In genomic region chr12:104799458-104799857, GRCh38 we compare ENCODE assay signal across 17 cellular contexts.
"Had no signal": no experiment of that assay in that cellular context is flagged by ENCODE, and none has a peak within 500 bp of the region (broad histone marks: within the 10 kb centered on the region; RNA-seq: fewer than 3 reads in every experiment).

No MANE protein-coding gene starts in this region.

- H3K4me3 Mint-ChIP-seq: mesothelial cell of epicardium had no signal

- DNase-seq: colonic mucosa; dermis blood vessel endothelial cell; dorsolateral prefrontal cortex; effector CD4-positive, alpha-beta T cell; effector memory CD4-positive, alpha-beta T cell; foreskin keratinocyte; heart left ventricle; hippocampal formation; left cardiac atrium; left lung; left ventricle myocardium superior; lower lobe of right lung; mesenchymal stem cell; mucosa of descending colon had no signal

- H3K27ac Mint-ChIP-seq: mesothelial cell of epicardium had no signal

- ATAC-seq: foreskin keratinocyte, gastroesophageal sphincter, heart left ventricle, left lung, left ventricle myocardium superior, lower lobe of right lung, mucosa of descending colon had no signal

- H3K36me3 Mint-ChIP-seq: mesothelial cell of epicardium had no signal

- H3K9me3 Mint-ChIP-seq: mesothelial cell of epicardium had no signal

- H3K27ac ChIP-seq: colonic mucosa, dorsolateral prefrontal cortex, esophagus muscularis mucosa, foreskin keratinocyte, gastroesophageal sphincter, heart left ventricle, left lung, lower lobe of right lung had no signal
